In the genomic region with DNA sequence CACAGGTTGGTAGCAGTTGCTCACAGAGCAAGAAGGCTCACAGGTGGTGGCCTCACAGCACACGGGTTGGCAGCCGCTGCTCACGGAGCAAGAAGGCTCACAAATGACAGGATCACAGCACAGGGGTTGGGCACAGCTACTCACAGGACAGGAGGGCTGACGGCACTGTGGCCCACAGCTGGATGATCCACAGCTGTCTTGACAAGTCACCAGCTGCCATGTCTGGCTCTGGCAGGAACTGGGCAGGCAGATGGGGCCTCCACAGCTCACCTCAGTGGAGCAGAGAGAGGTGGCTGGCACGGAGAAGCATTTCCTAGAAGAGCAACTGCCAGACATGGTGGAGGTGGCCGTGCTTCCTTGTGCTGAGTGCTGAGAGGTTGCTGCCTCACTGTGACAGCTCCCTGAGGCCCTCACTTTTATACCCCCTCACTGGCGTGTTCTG, we compare ENCODE assay signal across 9 cellular contexts. TPM values are rescaled to one million over a fixed set of nuclear protein-coding genes. Genes with fewer than 3 reads are reported as not detected.
DNase-seq lines count a peak whose midpoint lies in the region; ATAC-seq and TF ChIP-seq lines count a peak whose summit lies in the region.
"Had no signal": no experiment of that assay in that cellular context is flagged by ENCODE, and none has a peak within 500 bp of the region (broad histone marks: within the 10 kb centered on the region; RNA-seq: fewer than 3 reads in every experiment).

A gene with protein sequence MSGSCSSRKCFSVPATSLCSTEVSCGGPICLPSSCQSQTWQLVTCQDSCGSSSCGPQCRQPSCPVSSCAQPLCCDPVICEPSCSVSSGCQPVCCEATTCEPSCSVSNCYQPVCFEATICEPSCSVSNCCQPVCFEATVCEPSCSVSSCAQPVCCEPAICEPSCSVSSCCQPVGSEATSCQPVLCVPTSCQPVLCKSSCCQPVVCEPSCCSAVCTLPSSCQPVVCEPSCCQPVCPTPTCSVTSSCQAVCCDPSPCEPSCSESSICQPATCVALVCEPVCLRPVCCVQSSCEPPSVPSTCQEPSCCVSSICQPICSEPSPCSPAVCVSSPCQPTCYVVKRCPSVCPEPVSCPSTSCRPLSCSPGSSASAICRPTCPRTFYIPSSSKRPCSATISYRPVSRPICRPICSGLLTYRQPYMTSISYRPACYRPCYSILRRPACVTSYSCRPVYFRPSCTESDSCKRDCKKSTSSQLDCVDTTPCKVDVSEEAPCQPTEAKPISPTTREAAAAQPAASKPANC (minus strand): TSS at position 392 of the 442 bp plus-strand sequence. CDS start 56 bp downstream, at position 336.

- H3K4me3 Mint-ChIP-seq in IgD-negative memory B cell (peak within 1 kb of the TSS; percentile 21 to 77 (median 64)), WTC11 (no peak within 1 kb of the TSS)
- peak within 1 kb of the TSS; percentile 61 for H3K4me3 Mint-ChIP-seq in activated CD4-positive, alpha-beta T cell treated with anti-CD3 and anti-CD28 coated beads, Interleukin-2, amount 10 ng/mL, durations not matched to agents 7 days and 5 days
- peak within 1 kb of the TSS; percentile 44 for H3K4me3 Mint-ChIP-seq in dendritic cell treated with granulocyte-macrophage colony-stimulating factor and Interleukin-4, amounts not matched to agents 40 ng/mL and 50 ng/mL, for 4 days
- H3K4me3 Mint-ChIP-seq: nephron had no signal

- H3K36me3 ChIP-seq in PC-9 (ENCODE audit: low read depth) = no peaks in the 10 kb centered on the region

- no peak for ATAC-seq in WTC11

- H3K36me3 Mint-ChIP-seq in IgD-negative memory B cell (no peaks in the 10 kb centered on the region), WTC11 (no peaks in the 10 kb centered on the region)
- peaks cover 4% of the 10 kb centered on the region for H3K36me3 Mint-ChIP-seq in activated CD4-positive, alpha-beta T cell treated with anti-CD3 and anti-CD28 coated beads, Interleukin-2, amount 10 ng/mL, durations not matched to agents 7 days and 5 days (ENCODE audit: low read depth)
- no peaks in the 10 kb centered on the region for H3K36me3 Mint-ChIP-seq in dendritic cell treated with granulocyte-macrophage colony-stimulating factor and Interleukin-4, amounts not matched to agents 40 ng/mL and 50 ng/mL, for 4 days (ENCODE audit: low read depth)

- H3K27me3 Mint-ChIP-seq in IgD-negative memory B cell = peaks cover 7% of the 10 kb centered on the region
- peaks cover 4% of the 10 kb centered on the region for H3K27me3 Mint-ChIP-seq in activated CD4-positive, alpha-beta T cell treated with anti-CD3 and anti-CD28 coated beads, Interleukin-2, amount 10 ng/mL, durations not matched to agents 7 days and 5 days
- H3K27me3 Mint-ChIP-seq in dendritic cell treated with granulocyte-macrophage colony-stimulating factor and Interleukin-4, amounts not matched to agents 40 ng/mL and 50 ng/mL, for 4 days = peaks cover 16% of the 10 kb centered on the region
- no peaks in the 10 kb centered on the region; the same call in none of the 2 replicates for H3K27me3 Mint-ChIP-seq in WTC11 (ENCODE audit: low read depth)

- H3K79me2 ChIP-seq in PC-9 (ENCODE audit: low read depth) = no peaks in the 10 kb centered on the region

- DNase-seq in activated CD4-positive, alpha-beta T cell treated with anti-CD3 and anti-CD28 coated beads, Interleukin-2, amount 10 ng/mL, durations not matched to agents 7 days and 5 days = peak; percentile 52
- peak; percentile 13 to 23 for DNase-seq in stimulated activated CD8-positive, alpha-beta memory T cell treated with anti-CD3 and anti-CD28 coated beads, Interleukin-7, amount 100 ng/mL, for 4 hours (ENCODE audit: low read depth in 2 of 2)
- DNase-seq in PC-9 (no peak), WTC11 (ENCODE audit: low spot score) (no peak), NCI-H1092 (lab: John Stamatoyannopoulos, UW) (no peak)

- intact Hi-C loops in dendritic cell treated with granulocyte-macrophage colony-stimulating factor and Interleukin-4, amounts not matched to agents 40 ng/mL and 50 ng/mL, for 4 days (cut with micrococcal nuclease) = no loop called here
- intact Hi-C loops in PC-9 (cut with micrococcal nuclease; ENCODE audit: unreplicated experiment) = no loop called here

- no peaks in the 10 kb centered on the region for H3K9me2 ChIP-seq in PC-9 (ENCODE audit: insufficient read depth)

- no peak within 1 kb of the TSS for H3K27ac ChIP-seq in PC-9

- CTCF ChIA-PET in activated CD4-positive, alpha-beta T cell treated with anti-CD3 and anti-CD28 coated beads, Interleukin-2, amount 10 ng/mL, durations not matched to agents 7 days and 5 days (lab: Charles Lee) = interaction anchor here (0.9 to 1.3 kb wide), 3 partner anchors 22 to 240 kb away, joined by 3 read pairs; a partner anchor contains a TSS
- CTCF ChIA-PET in PC-9 (lab: Charles Lee) (no interaction called here), WTC11 (lab: Charles Lee) (interaction anchor here (1.9 kb wide), 1 partner anchor 14 kb away, joined by 7 read pairs; no protein-coding TSS in a partner anchor)

- H3K4me3 ChIP-seq in PC-9 = no peak within 1 kb of the TSS

- H3K27ac Mint-ChIP-seq in IgD-negative memory B cell (peak within 1 kb of the TSS; percentile 76 to 94 (median 89)), WTC11 (no peak within 1 kb of the TSS)
- peak within 1 kb of the TSS; percentile 97 for H3K27ac Mint-ChIP-seq in activated CD4-positive, alpha-beta T cell treated with anti-CD3 and anti-CD28 coated beads, Interleukin-2, amount 10 ng/mL, durations not matched to agents 7 days and 5 days
- H3K27ac Mint-ChIP-seq in dendritic cell treated with granulocyte-macrophage colony-stimulating factor and Interleukin-4, amounts not matched to agents 40 ng/mL and 50 ng/mL, for 4 days = peak within 1 kb of the TSS; percentile 23
- H3K27ac Mint-ChIP-seq: nephron had no signal

- no peaks in the 10 kb centered on the region for H3K9me3 Mint-ChIP-seq in IgD-negative memory B cell
- peaks cover 6% of the 10 kb centered on the region for H3K9me3 Mint-ChIP-seq in activated CD4-positive, alpha-beta T cell treated with anti-CD3 and anti-CD28 coated beads, Interleukin-2, amount 10 ng/mL, durations not matched to agents 7 days and 5 days
- peaks cover 28% of the 10 kb centered on the region for H3K9me3 Mint-ChIP-seq in dendritic cell treated with granulocyte-macrophage colony-stimulating factor and Interleukin-4, amounts not matched to agents 40 ng/mL and 50 ng/mL, for 4 days
- H3K9me3 Mint-ChIP-seq in WTC11 = no peaks in the 10 kb centered on the region
- H3K9me3 Mint-ChIP-seq: nephron had no signal

- no peaks in the 10 kb centered on the region for H3K9me3 ChIP-seq in PC-9 (ENCODE audit: insufficient read depth, low read depth)

- TF ChIP-seq CTCF in PC-9 (conservative IDR thresholded peaks at IDR 0.05) (no peak), WTC11 (IDR thresholded peaks at IDR 0.05) (no peak)

- H3K4me1 Mint-ChIP-seq in IgD-negative memory B cell (peaks cover 18 to 40% (median 34%) of the 10 kb centered on the region in 3 donors), WTC11 (no peaks in the 10 kb centered on the region)
- H3K4me1 Mint-ChIP-seq in activated CD4-positive, alpha-beta T cell treated with anti-CD3 and anti-CD28 coated beads, Interleukin-2, amount 10 ng/mL, durations not matched to agents 7 days and 5 days = peaks cover 53% of the 10 kb centered on the region
- H3K4me1 Mint-ChIP-seq in dendritic cell treated with granulocyte-macrophage colony-stimulating factor and Interleukin-4, amounts not matched to agents 40 ng/mL and 50 ng/mL, for 4 days (ENCODE audit: low read depth) = peaks cover 20% of the 10 kb centered on the region

- BruUV-seq in PC-9 (replicated peaks; lab: Mats Ljungman, UMichigan) = no TSS peak

- no peaks in the 10 kb centered on the region for H3K4me1 ChIP-seq in PC-9 (replicated peaks; ENCODE audit: insufficient read depth)

- no peaks in the 10 kb centered on the region for H3K27me3 ChIP-seq in PC-9 (ENCODE audit: insufficient read depth, low read depth)

- no peaks in the 10 kb centered on the region for H4K20me1 ChIP-seq in PC-9 (ENCODE audit: insufficient read depth)

- H3K4me2 ChIP-seq in PC-9 = no peak within 1 kb of the TSS

- POLR2A ChIA-PET in activated CD4-positive, alpha-beta T cell treated with anti-CD3 and anti-CD28 coated beads, Interleukin-2, amount 10 ng/mL, durations not matched to agents 7 days and 5 days (lab: Charles Lee) = interaction anchor here (0.6 kb wide), 1 partner anchor 165 kb away, joined by 4 read pairs; no protein-coding TSS in a partner anchor
- POLR2A ChIA-PET in PC-9 (lab: Charles Lee; ENCODE audit: unreplicated experiment) (no interaction called here), WTC11 (lab: Charles Lee) (no interaction called here)

- no peak within 1 kb of the TSS for H2AFZ ChIP-seq in PC-9

- no peaks in the 10 kb centered on the region for H3F3A ChIP-seq in PC-9 (ENCODE audit: insufficient read depth, low read depth)

TF ChIP-seq in WTC11, 78 proteins besides CTCF, POLR2A, EP300 and RAD21 (continues in another document):
- TF ChIP-seq IRF2 (CRISPR knock-in tag; IDR thresholded peaks at IDR 0.05; ENCODE audit: borderline replicate concordance, low read depth) = no peak
- TF ChIP-seq NR2C2 (CRISPR knock-in tag; IDR thresholded peaks at IDR 0.05) = no peak
- TF ChIP-seq, protein P1, sequence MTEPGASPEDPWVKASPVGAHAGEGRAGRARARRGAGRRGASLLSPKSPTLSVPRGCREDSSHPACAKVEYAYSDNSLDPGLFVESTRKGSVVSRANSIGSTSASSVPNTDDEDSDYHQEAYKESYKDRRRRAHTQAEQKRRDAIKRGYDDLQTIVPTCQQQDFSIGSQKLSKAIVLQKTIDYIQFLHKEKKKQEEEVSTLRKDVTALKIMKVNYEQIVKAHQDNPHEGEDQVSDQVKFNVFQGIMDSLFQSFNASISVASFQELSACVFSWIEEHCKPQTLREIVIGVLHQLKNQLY (CRISPR knock-in tag; IDR thresholded peaks at IDR 0.05) = no peak
- TF ChIP-seq TCF7 (CRISPR knock-in tag; IDR thresholded peaks at IDR 0.05; ENCODE audit: low read depth) = no peak
- no peak for TF ChIP-seq TEAD1 (CRISPR knock-in tag; IDR thresholded peaks at IDR 0.05)
- TF ChIP-seq JAZF1 (CRISPR knock-in tag; IDR thresholded peaks at IDR 0.05) = no peak
- TF ChIP-seq, protein P2, sequence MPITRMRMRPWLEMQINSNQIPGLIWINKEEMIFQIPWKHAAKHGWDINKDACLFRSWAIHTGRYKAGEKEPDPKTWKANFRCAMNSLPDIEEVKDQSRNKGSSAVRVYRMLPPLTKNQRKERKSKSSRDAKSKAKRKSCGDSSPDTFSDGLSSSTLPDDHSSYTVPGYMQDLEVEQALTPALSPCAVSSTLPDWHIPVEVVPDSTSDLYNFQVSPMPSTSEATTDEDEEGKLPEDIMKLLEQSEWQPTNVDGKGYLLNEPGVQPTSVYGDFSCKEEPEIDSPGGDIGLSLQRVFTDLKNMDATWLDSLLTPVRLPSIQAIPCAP (CRISPR knock-in tag; IDR thresholded peaks at IDR 0.05) = no peak
- TF ChIP-seq CREM (CRISPR knock-in tag; IDR thresholded peaks at IDR 0.05) = no peak
- no peak for TF ChIP-seq RELA (CRISPR knock-in tag; IDR thresholded peaks at IDR 0.05; ENCODE audit: borderline replicate concordance)
- TF ChIP-seq ZNF219 (CRISPR knock-in tag; IDR thresholded peaks at IDR 0.05; ENCODE audit: borderline replicate concordance) = no peak

RNA-seq across cellular contexts. Expression of the gene that starts here (rescaled TPM):
- polyA plus RNA-seq in IgD-negative memory B cell = not detected
- total RNA-seq in activated CD4-positive, alpha-beta T cell treated with anti-CD3 and anti-CD28 coated beads, Interleukin-2, amount 10 ng/mL, durations not matched to agents 7 days and 5 days = under 1 TPM in 1 of 2 experiments, not detected in 1; 0.12 TPM
- total RNA-seq in PC-9 (2021) (not detected in 2 replicates), WTC11 (2021) (not detected in 3 replicates)
- polyA plus RNA-seq: esophagus had no signal

Comparison
In these comparisons a context has a peak if more than half of its experiments do, and no peak if none do; other contexts are left out.
1. Peak in DNase-seq in activated CD4-positive, alpha-beta T cell treated with anti-CD3 and anti-CD28 coated beads, Interleukin-2, amount 10 ng/mL, durations not matched to agents 7 days and 5 days; RNA of the gene not detected or under 1 TPM.
2. DNase-seq: peak in stimulated activated CD8-positive, alpha-beta memory T cell treated with anti-CD3 and anti-CD28 coated beads, Interleukin-7, amount 100 ng/mL, for 4 hours (2 of 2); none in PC-9 (0 of 2), WTC11 (single experiment) and NCI-H1092 (single experiment).